In the genomic region with DNA sequence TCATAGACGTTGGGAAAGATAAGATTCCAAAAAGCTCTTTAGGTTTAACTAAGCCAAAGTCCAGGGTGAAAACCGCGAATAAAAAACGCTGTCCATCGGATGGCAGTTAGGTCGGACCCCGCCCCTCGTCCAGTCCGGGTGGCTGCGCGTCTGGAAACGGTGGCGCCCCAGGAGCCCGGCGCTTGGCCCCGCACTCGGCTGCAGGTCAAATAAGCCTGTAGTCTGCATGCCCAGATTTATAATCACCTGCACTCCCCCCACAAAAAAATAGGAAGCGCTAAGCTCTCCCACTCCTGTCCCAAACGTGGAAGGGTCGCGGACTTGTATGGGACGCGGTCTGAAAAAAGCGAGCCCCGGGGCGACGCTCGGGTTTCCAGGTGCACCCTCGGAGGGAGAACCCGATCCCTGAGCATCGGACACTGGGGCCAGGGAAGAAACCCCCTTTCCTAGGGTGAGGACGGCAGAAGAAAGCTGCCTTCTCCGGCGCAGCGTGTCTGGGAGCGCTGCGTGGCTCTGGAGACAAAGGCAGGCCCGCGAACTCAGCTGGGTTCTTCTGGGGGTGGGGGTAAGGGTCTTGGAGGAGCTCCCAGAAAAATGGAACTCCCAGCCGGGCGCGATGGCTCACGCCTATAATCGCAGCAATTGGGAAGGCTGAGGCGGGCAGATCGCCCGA, we compare ENCODE assay signal across 1 cellular context.
TF ChIP-seq lines count a peak whose summit lies in the region.

No MANE protein-coding gene starts in this region.

TF ChIP-seq in K562, 482 proteins besides CTCF, POLR2A, EP300 and RAD21 (continued from another document and continues in another):
- TF ChIP-seq CHD7 (IDR thresholded peaks at IDR 0.05; ENCODE audit: low read depth, low read length): no peak
- TF ChIP-seq, protein P1, sequence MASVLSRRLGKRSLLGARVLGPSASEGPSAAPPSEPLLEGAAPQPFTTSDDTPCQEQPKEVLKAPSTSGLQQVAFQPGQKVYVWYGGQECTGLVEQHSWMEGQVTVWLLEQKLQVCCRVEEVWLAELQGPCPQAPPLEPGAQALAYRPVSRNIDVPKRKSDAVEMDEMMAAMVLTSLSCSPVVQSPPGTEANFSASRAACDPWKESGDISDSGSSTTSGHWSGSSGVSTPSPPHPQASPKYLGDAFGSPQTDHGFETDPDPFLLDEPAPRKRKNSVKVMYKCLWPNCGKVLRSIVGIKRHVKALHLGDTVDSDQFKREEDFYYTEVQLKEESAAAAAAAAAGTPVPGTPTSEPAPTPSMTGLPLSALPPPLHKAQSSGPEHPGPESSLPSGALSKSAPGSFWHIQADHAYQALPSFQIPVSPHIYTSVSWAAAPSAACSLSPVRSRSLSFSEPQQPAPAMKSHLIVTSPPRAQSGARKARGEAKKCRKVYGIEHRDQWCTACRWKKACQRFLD (CRISPR knock-in tag; IDR thresholded peaks at IDR 0.05): peak; percentile 74; the same call in 1 of the 2 replicates
- peak; percentile 39; the same call in 1 of the 2 replicates for TF ChIP-seq NR2C2 (CRISPR knock-in tag; IDR thresholded peaks at IDR 0.05)
- TF ChIP-seq NR2C2 (tag; IDR thresholded peaks at IDR 0.05): peak; percentile 56
- 0 out of 2 replicates have a peak, but pooled peaks have one; percentile 35 for TF ChIP-seq ZNF431 (CRISPR knock-in tag; IDR thresholded peaks at IDR 0.05)
- TF ChIP-seq GATAD2B (IDR thresholded peaks at IDR 0.05; ENCODE audit: borderline replicate concordance): no peak
- TF ChIP-seq NKRF (IDR thresholded peaks at IDR 0.05; ENCODE audit: borderline replicate concordance): peak; percentile 34
- no peak for TF ChIP-seq SFPQ (IDR thresholded peaks at IDR 0.05; ENCODE audit: low read depth, low read length)
- TF ChIP-seq YY1 (IDR thresholded peaks at IDR 0.05; ENCODE audit: borderline replicate concordance in 1 of 3, control insufficient read depth in 1 of 3, extremely low read depth in 1 of 3, insufficient read depth in 3 of 3, insufficient read length in 1 of 3, insufficient replicate concordance in 2 of 3, low read depth in 1 of 3, low read length in 2 of 3): peak in 1 of 3 experiments; percentile 69
- no peak for TF ChIP-seq ESRRB (CRISPR knock-in tag; IDR thresholded peaks at IDR 0.05; ENCODE audit: borderline replicate concordance)
- no peak for TF ChIP-seq GTF2A2 (tag; IDR thresholded peaks at IDR 0.05)
- no peak for TF ChIP-seq HNRNPH1 (optimal IDR thresholded peaks at IDR 0.05; ENCODE audit: low read depth, low read length)
- TF ChIP-seq ZMIZ1 (IDR thresholded peaks at IDR 0.05; ENCODE audit: low read depth in 2 of 2, low read length in 2 of 2): 0 out of 4 replicates have a peak, but pooled peaks of 1 of the 2 experiments have one; percentile 7
- TF ChIP-seq L3MBTL2 (IDR thresholded peaks at IDR 0.05): peak; percentile 54
- TF ChIP-seq GTF2F1 (IDR thresholded peaks at IDR 0.05; ENCODE audit: low read depth, low read length): no peak
- no peak for TF ChIP-seq EP400 (IDR thresholded peaks at IDR 0.05)
- TF ChIP-seq NCOA2 (IDR thresholded peaks at IDR 0.05; ENCODE audit: partially characterized antibody in 2 of 2): no peak
- no peak for TF ChIP-seq EZH2 (IDR thresholded peaks at IDR 0.05; ENCODE audit: borderline replicate concordance, low read depth, low read length)
- no peak for TF ChIP-seq HMG20B (CRISPR knock-in tag; IDR thresholded peaks at IDR 0.05)
- TF ChIP-seq RBM25 (IDR thresholded peaks at IDR 0.05; ENCODE audit: low read depth, low read length, severe bottlenecking): no peak
- no peak for TF ChIP-seq ZNF76 (CRISPR knock-in tag; IDR thresholded peaks at IDR 0.05; ENCODE audit: borderline replicate concordance)
- TF ChIP-seq, protein P2, sequence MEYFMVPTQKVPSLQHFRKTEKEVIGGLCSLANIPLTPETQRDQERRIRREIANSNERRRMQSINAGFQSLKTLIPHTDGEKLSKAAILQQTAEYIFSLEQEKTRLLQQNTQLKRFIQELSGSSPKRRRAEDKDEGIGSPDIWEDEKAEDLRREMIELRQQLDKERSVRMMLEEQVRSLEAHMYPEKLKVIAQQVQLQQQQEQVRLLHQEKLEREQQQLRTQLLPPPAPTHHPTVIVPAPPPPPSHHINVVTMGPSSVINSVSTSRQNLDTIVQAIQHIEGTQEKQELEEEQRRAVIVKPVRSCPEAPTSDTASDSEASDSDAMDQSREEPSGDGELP (CRISPR knock-in tag; IDR thresholded peaks at IDR 0.05; ENCODE audit: borderline replicate concordance): peak; percentile 97
- TF ChIP-seq, protein P3, sequence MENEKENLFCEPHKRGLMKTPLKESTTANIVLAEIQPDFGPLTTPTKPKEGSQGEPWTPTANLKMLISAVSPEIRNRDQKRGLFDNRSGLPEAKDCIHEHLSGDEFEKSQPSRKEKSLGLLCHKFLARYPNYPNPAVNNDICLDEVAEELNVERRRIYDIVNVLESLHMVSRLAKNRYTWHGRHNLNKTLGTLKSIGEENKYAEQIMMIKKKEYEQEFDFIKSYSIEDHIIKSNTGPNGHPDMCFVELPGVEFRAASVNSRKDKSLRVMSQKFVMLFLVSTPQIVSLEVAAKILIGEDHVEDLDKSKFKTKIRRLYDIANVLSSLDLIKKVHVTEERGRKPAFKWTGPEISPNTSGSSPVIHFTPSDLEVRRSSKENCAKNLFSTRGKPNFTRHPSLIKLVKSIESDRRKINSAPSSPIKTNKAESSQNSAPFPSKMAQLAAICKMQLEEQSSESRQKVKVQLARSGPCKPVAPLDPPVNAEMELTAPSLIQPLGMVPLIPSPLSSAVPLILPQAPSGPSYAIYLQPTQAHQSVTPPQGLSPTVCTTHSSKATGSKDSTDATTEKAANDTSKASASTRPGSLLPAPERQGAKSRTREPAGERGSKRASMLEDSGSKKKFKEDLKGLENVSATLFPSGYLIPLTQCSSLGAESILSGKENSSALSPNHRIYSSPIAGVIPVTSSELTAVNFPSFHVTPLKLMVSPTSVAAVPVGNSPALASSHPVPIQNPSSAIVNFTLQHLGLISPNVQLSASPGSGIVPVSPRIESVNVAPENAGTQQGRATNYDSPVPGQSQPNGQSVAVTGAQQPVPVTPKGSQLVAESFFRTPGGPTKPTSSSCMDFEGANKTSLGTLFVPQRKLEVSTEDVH (IDR thresholded peaks at IDR 0.05; ENCODE audit: low read depth, partially characterized antibody): no peak
